Comparison of ENCODE assay signal across 9 cellular contexts in the genomic region with DNA sequence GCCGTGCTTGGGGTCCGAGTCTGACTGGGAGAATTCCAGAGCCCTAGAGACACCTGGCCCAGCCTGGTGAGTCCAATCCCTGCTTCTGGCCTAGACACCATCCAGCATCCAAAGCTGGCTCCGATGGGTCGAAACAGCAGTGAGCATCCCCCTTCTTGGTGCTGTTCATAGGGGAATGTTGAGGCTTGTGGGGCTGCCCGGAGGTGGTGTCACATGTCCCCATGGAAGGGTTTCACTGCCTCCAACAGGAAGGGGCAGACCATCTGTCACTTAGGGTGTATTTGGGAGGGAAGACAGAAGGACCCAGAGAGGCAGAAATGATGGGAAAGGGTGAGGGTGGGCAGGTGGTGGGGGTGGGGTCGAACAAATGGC. TPM values are rescaled to one million over a fixed set of nuclear protein-coding genes. Genes with fewer than 3 reads are reported as not detected.
DNase-seq lines count a peak whose midpoint lies in the region; ATAC-seq, FAIRE-seq and TF ChIP-seq lines count a peak whose summit lies in the region.
"Had no signal": no experiment of that assay in that cellular context is flagged by ENCODE, and none has a peak within 500 bp of the region (broad histone marks: within the 10 kb centered on the region; RNA-seq: fewer than 3 reads in every experiment).

No MANE protein-coding gene starts in this region.

- peaks cover 58% of the 10 kb centered on the region for H3K4me1 Mint-ChIP-seq in activated CD8-positive, alpha-beta memory T cell treated with anti-CD3 and anti-CD28 coated beads, Interleukin-2, amount 10 ng/mL, durations not matched to agents 7 days and 5 days
- H3K4me1 Mint-ChIP-seq in astrocyte (ENCODE audit: low read depth, unreplicated experiment) (peaks cover 17% of the 10 kb centered on the region), GM23338 (peaks cover 30% of the 10 kb centered on the region)

- H2BK120ac ChIP-seq in mesendoderm (ENCODE audit: low read depth, low read length), result no peak overlapping the region

- H3K4me2 ChIP-seq in astrocyte (ENCODE audit: low read length) (no peak overlapping the region), mesendoderm (ENCODE audit: low read length) (no peak overlapping the region), GM23338 (no peak overlapping the region)

- no peak for DNase-seq in activated CD8-positive, alpha-beta memory T cell treated with anti-CD3 and anti-CD28 coated beads, Interleukin-2, amount 10 ng/mL, durations not matched to agents 7 days and 5 days
- DNase-seq in activated CD8-positive, alpha-beta memory T cell treated with anti-CD3 and anti-CD28 coated beads, Interleukin-2, amount 50 U/mL, for 48 hours, result no peak
- DNase-seq in astrocyte (ENCODE audit: low read depth), result no peak
- DNase-seq in mesendoderm, result no peak
- DNase-seq in thyroid gland, result no peak
- DNase-seq in GM23338 (ENCODE audit: low spot score), result no peak
- no peak for DNase-seq in pancreas
- DNase-seq: stimulated activated CD4-positive, alpha-beta T cell treated with anti-CD3 and anti-CD28 coated beads, Interleukin-2, amount 100 ng/mL, for 48 hours had no signal

- no peak overlapping the region for H2BK15ac ChIP-seq in mesendoderm (replicated peaks; ENCODE audit: low read depth)

- H3K36me3 Mint-ChIP-seq in activated CD8-positive, alpha-beta memory T cell treated with anti-CD3 and anti-CD28 coated beads, Interleukin-2, amount 10 ng/mL, durations not matched to agents 7 days and 5 days, result no peaks in the 10 kb centered on the region
- no peaks in the 10 kb centered on the region for H3K36me3 Mint-ChIP-seq in astrocyte (ENCODE audit: low read depth, unreplicated experiment)
- no peaks in the 10 kb centered on the region for H3K36me3 Mint-ChIP-seq in GM23338 (ENCODE audit: low read depth)

- TF ChIP-seq CTCF in astrocyte (IDR thresholded peaks at IDR 0.05; ENCODE audit: insufficient read depth, low read depth, low read length) (no peak), thyroid gland (IDR thresholded peaks at IDR 0.05) (no peak), GM23338 (conservative IDR thresholded peaks at IDR 0.05; ENCODE audit: low read depth in 2 of 2) (0 out of 4 replicates have a peak, but pooled peaks of 1 of the 2 experiments have one; percentile 4), pancreas (IDR thresholded peaks at IDR 0.05) (no peak)

- TF ChIP-seq POLR2A in thyroid gland (IDR thresholded peaks at IDR 0.05), result no peak

- H3K23ac ChIP-seq in mesendoderm (ENCODE audit: low read length), result no peak overlapping the region

- H3K4me1 ChIP-seq in astrocyte (ENCODE audit: insufficient read depth, low read length) (peaks cover 21% of the 10 kb centered on the region), mesendoderm (ENCODE audit: control insufficient read depth, low read depth, low read length) (peaks cover 12% of the 10 kb centered on the region), thyroid gland (peaks cover 14 to 42% of the 10 kb centered on the region in 2 donors), GM23338 (ENCODE audit: insufficient read depth) (peaks cover 23% of the 10 kb centered on the region; the same call in 1 of the 2 replicates), pancreas (peaks cover 4 to 8% (median 4%) of the 10 kb centered on the region in 3 donors)

- H3K36me3 ChIP-seq in astrocyte (ENCODE audit: insufficient read depth, low read length) (no peaks in the 10 kb centered on the region), mesendoderm (ENCODE audit: control insufficient read depth, insufficient read depth, low read length) (no peaks in the 10 kb centered on the region), thyroid gland (no peaks in the 10 kb centered on the region), GM23338 (ENCODE audit: insufficient read depth) (no peaks in the 10 kb centered on the region), pancreas (no peaks in the 10 kb centered on the region)

- H4K5ac ChIP-seq in mesendoderm (ENCODE audit: low read length), result no peak overlapping the region

- H2BK5ac ChIP-seq in mesendoderm (ENCODE audit: low read length), result peak overlapping the region; percentile 11

- no peaks in the 10 kb centered on the region for H3K27me3 ChIP-seq in astrocyte (ENCODE audit: insufficient read depth, low read length)
- no peaks in the 10 kb centered on the region for H3K27me3 ChIP-seq in mesendoderm (ENCODE audit: insufficient read depth, low read length, poor library complexity)
- no peaks in the 10 kb centered on the region for H3K27me3 ChIP-seq in thyroid gland
- peaks cover 12% of the 10 kb centered on the region for H3K27me3 ChIP-seq in GM23338 (ENCODE audit: insufficient read depth)
- no peaks in the 10 kb centered on the region for H3K27me3 ChIP-seq in pancreas

- H3K9ac ChIP-seq in astrocyte (ENCODE audit: low read length) (no peak overlapping the region), mesendoderm (ENCODE audit: low read length) (peak overlapping the region; percentile 13)

- H3K27me3 Mint-ChIP-seq in activated CD8-positive, alpha-beta memory T cell treated with anti-CD3 and anti-CD28 coated beads, Interleukin-2, amount 10 ng/mL, durations not matched to agents 7 days and 5 days, result no peaks in the 10 kb centered on the region
- H3K27me3 Mint-ChIP-seq in astrocyte (ENCODE audit: low read depth, unreplicated experiment) (no peaks in the 10 kb centered on the region), GM23338 (ENCODE audit: insufficient read depth, low read depth, poor library complexity) (peaks cover 15% of the 10 kb centered on the region)

- intact Hi-C loops in thyroid gland (cut with DNase I) (no loop called here), pancreas (cut with DNase I) (loop anchor here in 1 of 3 donors (10.0 kb wide), 2 partner anchors 112 to 432 kb away; a partner anchor contains a TSS)

- no peak overlapping the region for H3K4me3 Mint-ChIP-seq in activated CD8-positive, alpha-beta memory T cell treated with anti-CD3 and anti-CD28 coated beads, Interleukin-2, amount 10 ng/mL, durations not matched to agents 7 days and 5 days
- H3K4me3 Mint-ChIP-seq in astrocyte (ENCODE audit: unreplicated experiment), result no peak overlapping the region
- H3K4me3 Mint-ChIP-seq in GM23338, result no peak overlapping the region

- FAIRE-seq in astrocyte (lab: Jason Lieb, UNC), result no peak
- FAIRE-seq in pancreas (lab: Jason Lieb, UNC), result no peak

- H2AK5ac ChIP-seq in mesendoderm (ENCODE audit: low read length), result peak overlapping the region; percentile 68

- no peak overlapping the region for H3K27ac ChIP-seq in astrocyte (ENCODE audit: low read depth, low read length)
- no peak overlapping the region for H3K27ac ChIP-seq in mesendoderm (ENCODE audit: low read depth, low read length)
- peak overlapping the region; percentile 60 to 86 (median 70) for H3K27ac ChIP-seq in thyroid gland
- H3K27ac ChIP-seq in GM23338 (ENCODE audit: low read depth), result no peak overlapping the region
- peak overlapping the region in 2 of 4 donors; percentile 61 to 85 for H3K27ac ChIP-seq in pancreas

- no peak overlapping the region for H2AFZ ChIP-seq in astrocyte (ENCODE audit: low read depth, low read length)
- H2AFZ ChIP-seq in GM23338, result no peak overlapping the region; the same call in 1 of the 2 replicates

- no peak overlapping the region for H3K4me3 ChIP-seq in astrocyte (ENCODE audit: insufficient read depth, low read depth, low read length)
- H3K4me3 ChIP-seq in mesendoderm (ENCODE audit: low read length), result no peak overlapping the region
- H3K4me3 ChIP-seq in thyroid gland (replicated peaks in 1 of 3), result no peak overlapping the region
- H3K4me3 ChIP-seq in GM23338, result no peak overlapping the region
- H3K4me3 ChIP-seq in pancreas, result no peak overlapping the region

- no CpG with 5 or more reads among the region's 6 CpGs for WGBS in mesendoderm (ENCODE audit: extremely low coverage, insufficient coverage, low lambda C conversion rate)
- 69 to 77% methylated on average over 6 of the region's 6 CpGs for WGBS in thyroid gland, 2 donors
- 71 to 72% methylated on average over 6 of the region's 6 CpGs for WGBS in pancreas, 2 donors

- peak overlapping the region; percentile 76 for H3K27ac Mint-ChIP-seq in activated CD8-positive, alpha-beta memory T cell treated with anti-CD3 and anti-CD28 coated beads, Interleukin-2, amount 10 ng/mL, durations not matched to agents 7 days and 5 days
- H3K27ac Mint-ChIP-seq in astrocyte (ENCODE audit: unreplicated experiment) (peak overlapping the region; percentile 58), GM23338 (no peak overlapping the region; the same call in 1 of the 2 replicates)

- no peaks in the 10 kb centered on the region for H3K9me2 ChIP-seq in GM23338 (ENCODE audit: insufficient read depth)

- no peaks in the 10 kb centered on the region for H3K79me2 ChIP-seq in astrocyte (ENCODE audit: insufficient read depth, low read length)
- H3K79me2 ChIP-seq in mesendoderm (ENCODE audit: control insufficient read depth, insufficient read depth, low read length), result no peaks in the 10 kb centered on the region
- no peaks in the 10 kb centered on the region for H3K79me2 ChIP-seq in GM23338 (replicated peaks; ENCODE audit: insufficient read depth)

- H3K9me3 Mint-ChIP-seq in activated CD8-positive, alpha-beta memory T cell treated with anti-CD3 and anti-CD28 coated beads, Interleukin-2, amount 10 ng/mL, durations not matched to agents 7 days and 5 days (ENCODE audit: low read depth), result no peaks in the 10 kb centered on the region
- H3K9me3 Mint-ChIP-seq in astrocyte (ENCODE audit: unreplicated experiment) (no peaks in the 10 kb centered on the region), GM23338 (no peaks in the 10 kb centered on the region)

- no peaks in the 10 kb centered on the region for H3K79me1 ChIP-seq in mesendoderm (ENCODE audit: low read length)

- no peak for ATAC-seq in activated CD8-positive, alpha-beta memory T cell treated with anti-CD3 and anti-CD28 coated beads, Interleukin-2, amount 10 ng/mL, durations not matched to agents 7 days and 5 days
- ATAC-seq in GM23338 (no peak), pancreas (no peak), GM18907 (IDR thresholded peaks at IDR 0.05; ENCODE audit: unreplicated experiment) (no peak)

- H3K4ac ChIP-seq in mesendoderm (ENCODE audit: low read depth, low read length), result peak overlapping the region; percentile 61

- CTCF ChIA-PET in activated CD8-positive, alpha-beta memory T cell treated with anti-CD3 and anti-CD28 coated beads, Interleukin-2, amount 10 ng/mL, durations not matched to agents 7 days and 5 days (lab: Charles Lee), result interaction anchor here (0.8 to 2.9 kb wide), 8 partner anchors 9 to 476 kb away, joined by 3 to 14 read pairs (median 6); no protein-coding TSS in a partner anchor

- peaks cover 4% of the 10 kb centered on the region; the same call in 1 of the 2 replicates for H3F3A ChIP-seq in GM23338 (replicated peaks; ENCODE audit: low read depth)

- H4K20me1 ChIP-seq in astrocyte (ENCODE audit: insufficient read depth, low read length) (no peaks in the 10 kb centered on the region), GM23338 (replicated peaks; ENCODE audit: insufficient read depth) (no peaks in the 10 kb centered on the region)

- H3K18ac ChIP-seq in mesendoderm (ENCODE audit: low read length), result peak overlapping the region; percentile 15

- H3K56ac ChIP-seq in mesendoderm (ENCODE audit: low read length), result peak overlapping the region; percentile 81

- no peak overlapping the region for H4K8ac ChIP-seq in mesendoderm (ENCODE audit: low read depth, low read length)

- H3K9me3 ChIP-seq in astrocyte (ENCODE audit: insufficient read depth, low read depth, low read length) (no peaks in the 10 kb centered on the region), thyroid gland (no peaks in the 10 kb centered on the region), pancreas (no peaks in the 10 kb centered on the region)

RNA-seq across cellular contexts. Expression of a gene that starts 13.9 kb away (rescaled TPM):
- not detected for total RNA-seq in activated CD8-positive, alpha-beta memory T cell treated with anti-CD3 and anti-CD28 coated beads, Interleukin-2, amount 10 ng/mL, durations not matched to agents 7 days and 5 days
- 0.41 TPM in 1 of 2 replicates, not detected in the other for total RNA-seq in astrocyte
- polyA plus RNA-seq in mesendoderm (2013, experiment 1 of 2), result not detected
- polyA plus RNA-seq in mesendoderm (2013, experiment 2 of 2), result not detected
- total RNA-seq in thyroid gland, result not detected
- total RNA-seq in GM23338 (2014; rRNA removed; shearing (Covaris generic)), result not detected in 2 replicates
- not detected in 2 replicates for polyA plus RNA-seq in GM23338 (2016; fragmentation: Nextera tagmentation; extraction: Ambion mirVana)
- not detected for total RNA-seq in pancreas
- not detected for polyA plus RNA-seq in pancreas

RNA-seq across cellular contexts. Expression of a gene that starts 19.0 kb away (rescaled TPM):
- 10 to 100 TPM; 37.2 to 46.2 TPM for total RNA-seq in activated CD8-positive, alpha-beta memory T cell treated with anti-CD3 and anti-CD28 coated beads, Interleukin-2, amount 10 ng/mL, durations not matched to agents 7 days and 5 days
- 54.0 and 55.1 TPM in 2 replicates for total RNA-seq in astrocyte
- 42.0 TPM for polyA plus RNA-seq in mesendoderm (2013, experiment 1 of 2)
- 43.1 TPM for polyA plus RNA-seq in mesendoderm (2013, experiment 2 of 2)
- 10 to 100 TPM; 19.6 to 28.4 (median 22.6) TPM for total RNA-seq in thyroid gland
- total RNA-seq in GM23338 (2014; rRNA removed; shearing (Covaris generic)), result 44.2 and 59.4 TPM in 2 replicates
- polyA plus RNA-seq in GM23338 (2016; fragmentation: Nextera tagmentation; extraction: Ambion mirVana), result 97.4 and 108 TPM in 2 replicates
- 10 to 100 TPM; 11.3 to 19.4 (median 15.4) TPM for total RNA-seq in pancreas
- 10 to 100 TPM; 19.5 to 29.0 TPM for polyA plus RNA-seq in pancreas

RNA-seq across cellular contexts. Expression of a gene that starts 34.9 kb away (rescaled TPM):
- 10 to 100 TPM; 25.0 to 26.4 TPM for total RNA-seq in activated CD8-positive, alpha-beta memory T cell treated with anti-CD3 and anti-CD28 coated beads, Interleukin-2, amount 10 ng/mL, durations not matched to agents 7 days and 5 days
- 21.7 and 24.3 TPM in 2 replicates for total RNA-seq in astrocyte
- 11.8 TPM for polyA plus RNA-seq in mesendoderm (2013, experiment 1 of 2)
- polyA plus RNA-seq in mesendoderm (2013, experiment 2 of 2), result 11.2 TPM
- total RNA-seq in thyroid gland, result 10 to 100 TPM; 21.7 to 29.2 (median 24.0) TPM
- 15.6 and 19.8 TPM in 2 replicates for total RNA-seq in GM23338 (2014; rRNA removed; shearing (Covaris generic))
- polyA plus RNA-seq in GM23338 (2016; fragmentation: Nextera tagmentation; extraction: Ambion mirVana), result 8.8 and 9.7 TPM in 2 replicates
- total RNA-seq in pancreas, result 10 to 100 TPM in 1 of 6 donors, 1 to 10 TPM in 5; 6.3 to 13.1 (median 8.3) TPM
- polyA plus RNA-seq in pancreas, result 10 to 100 TPM; 21.2 to 23.7 TPM

RNA-seq across cellular contexts. Expression of a gene that starts 58.4 kb away (rescaled TPM):
- total RNA-seq in activated CD8-positive, alpha-beta memory T cell treated with anti-CD3 and anti-CD28 coated beads, Interleukin-2, amount 10 ng/mL, durations not matched to agents 7 days and 5 days, result under 1 TPM in 1 of 2 experiments, not detected in 1; 0.28 TPM
- total RNA-seq in astrocyte, result not detected in 2 replicates
- polyA plus RNA-seq in mesendoderm (2013, experiment 1 of 2), result 5.4 TPM
- polyA plus RNA-seq in mesendoderm (2013, experiment 2 of 2), result 5.1 TPM
- total RNA-seq in thyroid gland, result 10 to 100 TPM in 2 of 4 donors, 1 to 10 TPM in 2; 2.9 to 10.6 (median 8.1) TPM
- 4.5 and 8.3 TPM in 2 replicates for total RNA-seq in GM23338 (2014; rRNA removed; shearing (Covaris generic))
- 5.6 and 5.8 TPM in 2 replicates for polyA plus RNA-seq in GM23338 (2016; fragmentation: Nextera tagmentation; extraction: Ambion mirVana)
- total RNA-seq in pancreas, result 1 to 10 TPM in 1 of 6 donors, under 1 TPM in 4, not detected in 1; 0.16 to 2.0 (median 0.38) TPM
- 1 to 10 TPM; 1.2 to 1.9 TPM for polyA plus RNA-seq in pancreas

Comparison
In these comparisons a context has a peak if more than half of its experiments do, and no peak if none do; other contexts are left out.
1. H3K27ac ChIP-seq: peak in thyroid gland (3 of 3); none in astrocyte (single experiment), mesendoderm (single experiment) and GM23338 (single experiment).